Comparison of ENCODE assay signal across 8 cellular contexts in the genomic region with DNA sequence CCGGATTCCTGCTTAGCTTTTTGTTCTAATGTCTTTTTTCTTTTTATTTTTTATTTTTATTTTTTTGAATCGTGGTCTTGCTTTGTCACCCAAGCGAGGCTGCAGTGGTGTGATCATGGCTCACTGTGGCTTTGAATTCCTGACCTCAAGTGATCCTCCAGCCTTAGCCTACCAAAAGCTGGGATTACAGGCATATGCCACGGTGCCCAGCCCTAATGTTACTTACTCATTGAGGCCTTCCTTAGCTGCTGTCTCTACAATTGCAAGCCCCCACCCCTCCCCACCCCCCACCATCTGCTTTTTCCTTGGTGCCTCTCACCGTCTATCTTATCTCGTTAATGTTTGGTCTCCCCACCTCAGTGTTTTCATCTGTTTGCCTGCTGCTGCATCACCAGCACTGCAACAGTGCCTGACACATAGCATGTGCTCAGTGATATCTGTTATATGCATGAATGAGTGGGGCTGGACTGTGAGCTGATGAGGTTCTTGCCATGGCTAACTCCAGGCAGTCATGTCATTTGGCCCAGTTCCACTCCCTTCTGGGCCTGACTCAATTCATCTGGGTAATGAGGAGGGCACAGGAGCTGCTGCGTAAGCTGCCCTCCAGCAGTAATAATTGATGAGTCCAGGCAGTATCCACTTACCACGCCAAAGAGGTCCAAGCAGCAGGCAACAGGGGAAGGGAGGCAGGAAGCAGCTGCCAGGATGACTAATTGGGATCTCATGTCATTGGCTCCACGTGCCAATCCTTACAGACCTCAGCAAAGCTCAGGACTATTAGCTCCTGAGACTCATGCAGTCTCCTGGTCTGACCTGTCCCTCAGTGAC. TPM values are rescaled to one million over a fixed set of nuclear protein-coding genes. Genes with fewer than 3 reads are reported as not detected.
A peak's percentile ranks its signal among the peaks of the same experiment; 100 is the strongest.
DNase-seq lines count a peak whose midpoint lies in the region; ATAC-seq and TF ChIP-seq lines count a peak whose summit lies in the region.

No MANE protein-coding gene starts in this region.

- peaks cover 7% of the 10 kb centered on the region for H3K79me2 ChIP-seq in PC-3 (ENCODE audit: low read length)

- DNase-seq in HFF-Myc (ENCODE audit: extremely low read depth, low read depth) (peak; percentile 92), PC-3 (peak; percentile 99), fibroblast of gingiva (ENCODE audit: low read depth) (peak; percentile 98), endothelial cell (ENCODE audit: low spot score) (no peak), immature natural killer cell (no peak), HuH-7 (ENCODE audit: low spot score) (no peak), NCI-H345 (lab: John Stamatoyannopoulos, UW) (no peak)

- H3K9me3 ChIP-seq in PC-3 (ENCODE audit: low read length) (no peaks in the 10 kb centered on the region), skeletal muscle satellite cell (replicated peaks; ENCODE audit: low read length) (no peaks in the 10 kb centered on the region)

- H4K20me1 ChIP-seq in PC-3 (ENCODE audit: low read length): no peaks in the 10 kb centered on the region

- H3K36me3 ChIP-seq in PC-3 (ENCODE audit: low read depth, low read length) (no peaks in the 10 kb centered on the region), skeletal muscle satellite cell (ENCODE audit: insufficient read depth, low read length) (no peaks in the 10 kb centered on the region)

- H3K9me2 ChIP-seq in PC-3 (replicated peaks; ENCODE audit: low read length): no peaks in the 10 kb centered on the region

- H3K27ac Mint-ChIP-seq in endothelial cell (ENCODE audit: unreplicated experiment) (no peak overlapping the region), immature natural killer cell (no peak overlapping the region)

- POLR2A ChIA-PET in PC-3 (lab: Charles Lee; ENCODE audit: unreplicated experiment): interaction anchor here (0.5 to 1.8 kb wide), 7 partner anchors 12 to 90 kb away, joined by 3 to 27 read pairs (median 3); a partner anchor contains a TSS

- H3K4me1 Mint-ChIP-seq in endothelial cell (ENCODE audit: unreplicated experiment) (peaks cover 4% of the 10 kb centered on the region), immature natural killer cell (no peaks in the 10 kb centered on the region)

- H3K4me3 Mint-ChIP-seq in endothelial cell (ENCODE audit: unreplicated experiment) (no peak overlapping the region), immature natural killer cell (no peak overlapping the region)

- peak overlapping the region; percentile 50 for H3K9ac ChIP-seq in PC-3 (ENCODE audit: low read length)
- peak overlapping the region; percentile 67 for H3K9ac ChIP-seq in skeletal muscle satellite cell (ENCODE audit: low read depth, low read length)

- H3K9me3 Mint-ChIP-seq in endothelial cell (ENCODE audit: unreplicated experiment): no peaks in the 10 kb centered on the region
- no peaks in the 10 kb centered on the region for H3K9me3 Mint-ChIP-seq in immature natural killer cell

- peaks cover 49% of the 10 kb centered on the region for H3K4me1 ChIP-seq in PC-3 (ENCODE audit: insufficient read depth, low read length)
- H3K4me1 ChIP-seq in skeletal muscle satellite cell (ENCODE audit: control insufficient read depth, insufficient read depth, low read length): peaks cover 54% of the 10 kb centered on the region

- no peak for TF ChIP-seq CTCF in HFF-Myc (IDR thresholded peaks at IDR 0.05; ENCODE audit: low read depth, low read length, missing control alignments)
- no peak for TF ChIP-seq CTCF in PC-3 (conservative IDR thresholded peaks at IDR 0.05; ENCODE audit: low read depth, low read length)
- TF ChIP-seq CTCF in endothelial cell (IDR thresholded peaks at IDR 0.05; ENCODE audit: unreplicated experiment): no peak

- no peak overlapping the region for H2AFZ ChIP-seq in PC-3 (ENCODE audit: low read length)

- H3F3A ChIP-seq in PC-3 (ENCODE audit: low read length, unreplicated experiment): peaks cover 8% of the 10 kb centered on the region

- H3K27me3 ChIP-seq in PC-3 (ENCODE audit: low read length): no peaks in the 10 kb centered on the region
- H3K27me3 ChIP-seq in skeletal muscle satellite cell (ENCODE audit: control insufficient read depth, insufficient read depth, low read length): no peaks in the 10 kb centered on the region

- peak; percentile 82 for ATAC-seq in PC-3

- peak overlapping the region; percentile 89 for H3K27ac ChIP-seq in PC-3 (ENCODE audit: low read length)

- CTCF ChIA-PET in PC-3 (lab: Charles Lee): no interaction called here

- peaks cover 4% of the 10 kb centered on the region for H3K27me3 Mint-ChIP-seq in endothelial cell (ENCODE audit: unreplicated experiment)
- H3K27me3 Mint-ChIP-seq in immature natural killer cell (ENCODE audit: low read depth in 3 of 3): peaks cover 0 to 2% (median 0%) of the 10 kb centered on the region in 3 donors

- no TSS peak for BruUV-seq in PC-3 (replicated peaks; lab: Mats Ljungman, UMichigan)

- intact Hi-C loops in PC-3 (cut with micrococcal nuclease): loop anchor here (1.0 kb wide), 1 partner anchor 33 kb away; no protein-coding TSS in a partner anchor

- H3K4me2 ChIP-seq in PC-3 (ENCODE audit: low read length) (peak overlapping the region; percentile 44; the same call in 1 of the 2 replicates), skeletal muscle satellite cell (ENCODE audit: low read length) (peak overlapping the region; percentile 52)

- no peaks in the 10 kb centered on the region for H3K36me3 Mint-ChIP-seq in endothelial cell (ENCODE audit: low read depth, unreplicated experiment)
- H3K36me3 Mint-ChIP-seq in immature natural killer cell: no peaks in the 10 kb centered on the region

- H3K4me3 ChIP-seq in HFF-Myc (replicated peaks; ENCODE audit: low read depth, low read length) (no peak overlapping the region), PC-3 (ENCODE audit: low read length) (no peak overlapping the region), skeletal muscle satellite cell (ENCODE audit: low read length) (no peak overlapping the region)

RNA-seq across cellular contexts. Expression of a gene that starts 34.3 kb away (rescaled TPM):
- 304 and 309 TPM in 2 replicates for total RNA-seq in PC-3 (2014; rRNA removed)
- total RNA-seq in skeletal muscle satellite cell (2012; rRNA removed): 104 and 107 TPM in 2 replicates
- total RNA-seq in endothelial cell (ENCODE audit: unreplicated experiment): 151 TPM
- polyA plus RNA-seq in immature natural killer cell: 100 to 1,000 TPM in 1 of 3 donors, 10 to 100 TPM in 2; 46.5 to 115 (median 63.9) TPM

RNA-seq across cellular contexts. Expression of a gene that starts 56.6 kb away (rescaled TPM):
- 34.8 and 46.7 TPM in 2 replicates for total RNA-seq in PC-3 (2014; rRNA removed)
- 33.0 and 38.9 TPM in 2 replicates for total RNA-seq in skeletal muscle satellite cell (2012; rRNA removed)
- total RNA-seq in endothelial cell (ENCODE audit: unreplicated experiment): 145 TPM
- polyA plus RNA-seq in immature natural killer cell: 10 to 100 TPM; 11.4 to 31.7 (median 21.0) TPM

Comparison
In these comparisons a context has a peak if more than half of its experiments do, and no peak if none do; other contexts are left out.
1. DNase-seq: peak in HFF-Myc (single experiment), PC-3 (single experiment) and fibroblast of gingiva (single experiment); none in endothelial cell (single experiment), immature natural killer cell (0 of 3), HuH-7 (single experiment) and NCI-H345 (single experiment).